Comparison of ENCODE assay signal across 32 cellular contexts in genomic region chrX:15942307-15942706, GRCh38.
"Had no signal": no experiment of that assay in that cellular context is flagged by ENCODE, and none has a peak within 500 bp of the region (broad histone marks: within the 10 kb centered on the region; RNA-seq: fewer than 3 reads in every experiment).

No MANE protein-coding gene starts in this region.

- ATAC-seq: activated CD8-positive, alpha-beta T cell treated with anti-CD3 and anti-CD28 coated beads for 36 hours; activated naive CD4-positive, alpha-beta T cell treated with anti-CD3 and anti-CD28 coated beads, Interleukin-2, amount 50 U/mL, for 72 hours; activated T-cell treated with anti-CD3 and anti-CD28 coated beads, Interleukin-2, amount 50 U/mL, for 4 hours; activated T-cell treated with anti-CD3 and anti-CD28 coated beads, Interleukin-2, amount 50 U/mL, for 72 hours; activated T-helper 17 cell treated with anti-CD3 and anti-CD28 coated beads, Interleukin-2, amount 50 U/mL, for 72 hours; body of pancreas had no signal

- H3K4me1 ChIP-seq: adrenal gland, body of pancreas, breast epithelium had no signal

- H3K4me3 ChIP-seq: adrenal gland, body of pancreas, breast epithelium had no signal

- H3K9me3 ChIP-seq: adrenal gland, body of pancreas, breast epithelium had no signal

- DNase-seq: activated B cell treated with CpG ODN at 0.5 μM for 24 hours; activated CD4-positive, alpha-beta memory T cell treated with anti-CD3 and anti-CD28 coated beads for 36 hours; activated CD4-positive, alpha-beta T cell treated with anti-CD3 and anti-CD28 coated beads for 4 hours; activated CD4-positive, alpha-beta T cell treated with anti-CD3 and anti-CD28 coated beads, Interleukin-2, amount 10 ng/mL, durations not matched to agents 24 days and 14 days; activated CD4-positive, alpha-beta T cell treated with anti-CD3 and anti-CD28 coated beads, Interleukin-2, amount 50 U/mL, for 1 hour; activated CD4-positive, alpha-beta T cell treated with anti-CD3 and anti-CD28 coated beads, Interleukin-2, amount 50 U/mL, for 4 hours; activated CD4-positive, CD25-positive, alpha-beta regulatory T cell treated with anti-CD3 and anti-CD28 coated beads, Interleukin-2, amount 50 U/mL, for 72 hours; activated CD8-positive, alpha-beta memory T cell treated with anti-CD3 and anti-CD28 coated beads, Interleukin-2, amount 50 U/mL, for 4 hours; activated CD8-positive, alpha-beta T cell treated with anti-CD3 and anti-CD28 coated beads for 36 hours; activated effector memory CD4-positive, alpha-beta T cell treated with anti-CD3 and anti-CD28 coated beads, Interleukin-2, amount 50 U/mL, for 16 hours; activated gamma-delta T cell treated with Interleukin-2 at 50 U/mL for 16 hours; activated naive CD4-positive, alpha-beta T cell; activated naive CD4-positive, alpha-beta T cell treated with anti-CD3 and anti-CD28 coated beads for 36 hours; activated naive CD4-positive, alpha-beta T cell treated with anti-CD3 and anti-CD28 coated beads, Interleukin-2, amount 50 U/mL, for 16 hours; activated naive CD8-positive, alpha-beta T cell treated with anti-CD3 and anti-CD28 coated beads for 36 hours; activated T-cell treated with anti-CD3 and anti-CD28 coated beads for 4 hours; activated T-cell treated with anti-CD3 and anti-CD28 coated beads, Interleukin-2, amount 50 U/mL, for 1 hour; activated T-cell treated with anti-CD3 and anti-CD28 coated beads, Interleukin-2, amount 50 U/mL, for 4 hours; activated T-cell treated with anti-CD3 and anti-CD28 coated beads, Interleukin-2, amount 50 U/mL, for 72 hours; adrenal gland; amniotic stem cell; aorta; body of pancreas; brain microvascular endothelial cell; central memory CD4-positive, alpha-beta T cell; T-helper 2 cell; T-helper 9 cell had no signal

- H3K27me3 ChIP-seq: body of pancreas, brain microvascular endothelial cell had no signal

- FAIRE-seq: TTC549 had no signal

- H3K36me3 ChIP-seq: adrenal gland, brain microvascular endothelial cell, breast epithelium had no signal

- H3K27ac ChIP-seq: adrenal gland, body of pancreas, brain microvascular endothelial cell, breast epithelium, VCaP had no signal
